Comparison of ENCODE assay signal across 1 cellular context in genomic region chr1:25338188-25338981, GRCh38.
TF ChIP-seq lines count a peak whose summit lies in the region.

Gene TMEM50A, plus strand, starts transcription at chr1:25338334. Its CDS starts 2,153 bp downstream, at chr1:25340487.

TF ChIP-seq in H1, 55 proteins besides CTCF, POLR2A, EP300 and RAD21:
- TF ChIP-seq HDAC2 (IDR thresholded peaks at IDR 0.05; ENCODE audit: borderline replicate concordance in 1 of 2, low read depth in 2 of 2, low read length in 2 of 2), result peak in 1 of 2 experiments; percentile 74; a peak in 1 of 4 replicates
- peak; percentile 56 for TF ChIP-seq TBP (IDR thresholded peaks at IDR 0.05; ENCODE audit: low read depth, low read length)
- peak; percentile 75 for TF ChIP-seq TAF1 (IDR thresholded peaks at IDR 0.05; ENCODE audit: low read depth, low read length)
- peak; percentile 68; the same call in 1 of the 2 replicates for TF ChIP-seq RBBP5 (IDR thresholded peaks at IDR 0.05; ENCODE audit: borderline replicate concordance, low read depth, low read length)
- peak; percentile 91 for TF ChIP-seq ASH2L (IDR thresholded peaks at IDR 0.05; ENCODE audit: low read length)
- peak; percentile 16 for TF ChIP-seq TAF7 (optimal IDR thresholded peaks at IDR 0.05; ENCODE audit: borderline replicate concordance, low read depth, low read length)
- peak; percentile 84 for TF ChIP-seq PHF8 (conservative IDR thresholded peaks at IDR 0.05; ENCODE audit: low read depth, low read length)
- peak; percentile 60; the same call in 1 of the 2 replicates for TF ChIP-seq GABPA (IDR thresholded peaks at IDR 0.05; ENCODE audit: borderline replicate concordance, insufficient read depth, low read length)
- TF ChIP-seq YY1 (IDR thresholded peaks at IDR 0.05; ENCODE audit: low read depth, low read length), result peak; percentile 9; the same call in 1 of the 2 replicates
- TF ChIP-seq POLR2AphosphoS5 (IDR thresholded peaks at IDR 0.05; ENCODE audit: low read depth, low read length), result peak; percentile 59; the same call in 1 of the 2 replicates
- TF ChIP-seq JUN (IDR thresholded peaks at IDR 0.05; ENCODE audit: low read depth, low read length), result no peak
- peak in 1 of 2 experiments; percentile 53; a peak in 1 of 4 replicates for TF ChIP-seq SIN3A (conservative IDR thresholded peaks at IDR 0.05 in 1 of 2, IDR thresholded peaks at IDR 0.05 in 1 of 2; ENCODE audit: low read depth in 1 of 2, low read length in 2 of 2)
- no peak for TF ChIP-seq TEAD4 (IDR thresholded peaks at IDR 0.05; ENCODE audit: low read depth, low read length)
- TF ChIP-seq MAFK (IDR thresholded peaks at IDR 0.05; ENCODE audit: low read depth, low read length), result no peak
- TF ChIP-seq SAP30 (IDR thresholded peaks at IDR 0.05; ENCODE audit: insufficient read depth, insufficient replicate concordance, low read length), result no peak
- peak; percentile 49 for TF ChIP-seq KDM4A (IDR thresholded peaks at IDR 0.05; ENCODE audit: low read depth, low read length, severe bottlenecking)
- TF ChIP-seq KDM5A (IDR thresholded peaks at IDR 0.05; ENCODE audit: low read length), result no peak
